Comparison of ENCODE assay signal across 9 cellular contexts in the genomic region with DNA sequence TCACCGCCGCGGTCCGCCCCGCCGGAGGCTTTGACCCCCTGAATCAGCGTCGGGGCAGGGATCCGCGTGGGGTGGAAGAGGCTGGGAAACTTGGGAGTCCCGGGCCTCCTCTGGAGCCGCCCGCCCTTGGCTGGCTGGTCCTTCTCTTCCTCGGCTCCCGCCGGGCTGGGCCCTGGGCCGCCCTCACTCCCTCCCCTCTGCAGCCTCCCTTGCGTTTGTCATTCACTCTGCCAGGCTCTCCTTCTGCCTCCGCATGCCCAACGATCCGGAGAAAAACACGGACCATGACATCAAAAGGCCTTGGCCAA. TPM values are rescaled to one million over a fixed set of nuclear protein-coding genes. Genes with fewer than 3 reads are reported as not detected.
DNase-seq lines count a peak whose midpoint lies in the region; ATAC-seq and TF ChIP-seq lines count a peak whose summit lies in the region.
"Not testable (repeated sequence)": the region's sequence is repeated elsewhere in the genome, so short reads cannot be mapped to it uniquely, and the experiment has no call there.
"Had no signal": no experiment of that assay in that cellular context is flagged by ENCODE, and none has a peak within 500 bp of the region (broad histone marks: within the 10 kb centered on the region; RNA-seq: fewer than 3 reads in every experiment).

No MANE protein-coding gene starts in this region.

- not testable (repeated sequence) for H3K4me1 ChIP-seq in BLaER1 treated with 17β-estradiol and CSF1 and Interleukin-3, amounts not matched to agents 10 nM and 100 nM; PC-3 (ENCODE audit: insufficient read depth, low read length); neural progenitor cell; transverse colon

- H3K9me2 ChIP-seq in PC-3 (replicated peaks; ENCODE audit: low read length), result not testable (repeated sequence)

- in situ Hi-C loops in brain microvascular endothelial cell (cut with HindIII; ENCODE audit: low pct_ligation_motif_present, low sequenced_read_pairs); transverse colon (cut with MboI; ENCODE audit: low pct_ligation_motif_present in 1 of 4, low pct_unique_long_range_greater_than_20kb in 1 of 4, low sequenced_read_pairs in 3 of 4): not testable (repeated sequence)

- not testable (repeated sequence) for H3K36me3 ChIP-seq in BLaER1 treated with 17β-estradiol and CSF1 and Interleukin-3, amounts not matched to agents 10 nM and 100 nM; PC-3 (ENCODE audit: low read depth, low read length); brain microvascular endothelial cell (replicated peaks); neural progenitor cell; transverse colon

- not testable (repeated sequence) for TF ChIP-seq EP300 in transverse colon (IDR thresholded peaks at IDR 0.05; ENCODE audit: low read depth)

- peaks cover 5 to 15% (median 13%) of the 10 kb centered on the region in 11 experiments; a peak in 21 of 22 replicates for H3K27me3 ChIP-seq in BLaER1 treated with 17β-estradiol and CSF1 and Interleukin-3, amounts not matched to agents 10 nM and 100 nM
- H3K27me3 ChIP-seq in PC-3 (ENCODE audit: low read length); brain microvascular endothelial cell (replicated peaks); neural progenitor cell; transverse colon: not testable (repeated sequence)

- not testable (repeated sequence) for H3K4me3 Mint-ChIP-seq in neural progenitor cell

- not testable (repeated sequence) for H3K9me3 ChIP-seq in BLaER1 treated with 17β-estradiol and CSF1 and Interleukin-3, amounts not matched to agents 10 nM and 100 nM (replicated peaks in 1 of 11); PC-3 (ENCODE audit: low read length); neural progenitor cell (ENCODE audit: low read depth); transverse colon

- not testable (repeated sequence) for H3F3A ChIP-seq in PC-3 (ENCODE audit: low read length, unreplicated experiment); neural progenitor cell (ENCODE audit: low read depth)

- CTCF ChIA-PET in PC-3 (lab: Charles Lee), result not testable (repeated sequence)

- peak overlapping the region in 6 of 10 experiments; percentile 34 to 59 (median 40); a peak in 8 of 20 replicates for H3K4me3 ChIP-seq in BLaER1 treated with 17β-estradiol and CSF1 and Interleukin-3, amounts not matched to agents 10 nM and 100 nM
- H3K4me3 ChIP-seq in PC-3 (ENCODE audit: low read length), result not testable (repeated sequence)
- H3K4me3 ChIP-seq in brain microvascular endothelial cell (ENCODE audit: low read depth, low read length) (peak overlapping the region; percentile 24), neural progenitor cell (peak overlapping the region; percentile 44), skeletal muscle cell (ENCODE audit: low read depth, low read length) (peak overlapping the region; percentile 18), transverse colon (peak overlapping the region in 3 of 4 donors; percentile 27 to 60 (median 33))

- POLR2A ChIA-PET in PC-3 (lab: Charles Lee; ENCODE audit: unreplicated experiment), result not testable (repeated sequence)

- no CpG with 5 or more reads among the region's 22 CpGs for WGBS in transverse colon (ENCODE audit: low coverage in 1 of 2), 2 donors

- not testable (repeated sequence) for DNase-seq in PC-3; brain microvascular endothelial cell; Right ventricle myocardium inferior (ENCODE audit: missing footprints); left lobe of liver (ENCODE audit: low spot score); neural progenitor cell (ENCODE audit: low spot score); skeletal muscle cell (ENCODE audit: low read depth); transverse colon

- not testable (repeated sequence) for BruUV-seq in PC-3 (replicated peaks; lab: Mats Ljungman, UMichigan)

- H3K4me1 Mint-ChIP-seq in neural progenitor cell, result not testable (repeated sequence)

- H3K79me2 ChIP-seq in PC-3 (ENCODE audit: low read length); neural progenitor cell (ENCODE audit: low read depth): not testable (repeated sequence)

- not testable (repeated sequence) for TF ChIP-seq POLR2A in transverse colon (IDR thresholded peaks at IDR 0.05)

- ATAC-seq in PC-3 (peak; percentile 61), Right ventricle myocardium inferior (peak; percentile 71), left lobe of liver (peak; percentile 62)

- H2AFZ ChIP-seq in PC-3 (ENCODE audit: low read length), result not testable (repeated sequence)
- peak overlapping the region; percentile 73 for H2AFZ ChIP-seq in neural progenitor cell (replicated peaks)

- not testable (repeated sequence) for H4K20me1 ChIP-seq in BLaER1 treated with 17β-estradiol and CSF1 and Interleukin-3, amounts not matched to agents 10 nM and 100 nM; PC-3 (ENCODE audit: low read length); neural progenitor cell (ENCODE audit: low read depth)

- not testable (repeated sequence) for H3K36me3 Mint-ChIP-seq in neural progenitor cell

- not testable (repeated sequence) for TF ChIP-seq CTCF in PC-3 (conservative IDR thresholded peaks at IDR 0.05; ENCODE audit: low read depth, low read length); brain microvascular endothelial cell (IDR thresholded peaks at IDR 0.05; ENCODE audit: low read depth, low read length, missing control alignments); neural progenitor cell (IDR thresholded peaks at IDR 0.05); transverse colon (IDR thresholded peaks at IDR 0.05)

- H3K27ac ChIP-seq in BLaER1 treated with 17β-estradiol and CSF1 and Interleukin-3, amounts not matched to agents 10 nM and 100 nM; PC-3 (ENCODE audit: low read length); brain microvascular endothelial cell; neural progenitor cell: not testable (repeated sequence)
- H3K27ac ChIP-seq in transverse colon, result peak overlapping the region; percentile 13 to 77 (median 68)

- H3K27ac Mint-ChIP-seq in neural progenitor cell, result not testable (repeated sequence)

- not testable (repeated sequence) for H3K9me3 Mint-ChIP-seq in neural progenitor cell

- intact Hi-C loops in PC-3 (cut with micrococcal nuclease); Right ventricle myocardium inferior (cut with DNase I); transverse colon (cut with DNase I; ENCODE audit: low total_unique reads): not testable (repeated sequence)

- H3K27me3 Mint-ChIP-seq in neural progenitor cell (ENCODE audit: insufficient read depth, low read depth), result not testable (repeated sequence)

- H3K4me2 ChIP-seq in BLaER1 treated with 17β-estradiol and CSF1 and Interleukin-3, amounts not matched to agents 10 nM and 100 nM, result peak overlapping the region in 4 of 11 experiments; percentile 15 to 48 (median 26); a peak in 4 of 22 replicates
- not testable (repeated sequence) for H3K4me2 ChIP-seq in PC-3 (ENCODE audit: low read length)
- H3K4me2 ChIP-seq in neural progenitor cell, result peak overlapping the region; percentile 58

- not testable (repeated sequence) for H3K9ac ChIP-seq in BLaER1 treated with 17β-estradiol and CSF1 and Interleukin-3, amounts not matched to agents 10 nM and 100 nM; PC-3 (ENCODE audit: low read length); neural progenitor cell

RNA-seq across cellular contexts. Expression of a gene that starts 15.0 kb away (rescaled TPM):
- total RNA-seq in PC-3 (2014; rRNA removed) (0.12 and 0.18 TPM in 2 replicates), Right ventricle myocardium inferior (not detected), left lobe of liver (0.40 TPM), neural progenitor cell (ENCODE audit: low replicate concordance) (0.51 and 3.8 TPM in 2 replicates), transverse colon (1 to 10 TPM in 1 of 4 donors, under 1 TPM in 2, not detected in 1; 0.55 to 4.1 (median 0.79) TPM)
- total RNA-seq: CD4-positive, alpha-beta T cell had no signal
